Comparison of ENCODE assay signal across 8 cellular contexts in genomic region chr15:84658788-84659411, GRCh38. TPM values are rescaled to one million over a fixed set of nuclear protein-coding genes. Genes with fewer than 3 reads are reported as not detected.
DNase-seq lines count a peak whose midpoint lies in the region; ATAC-seq and TF ChIP-seq lines count a peak whose summit lies in the region.

No MANE protein-coding gene starts in this region.

- H3K4me3 ChIP-seq in GM12865 (ENCODE audit: low read depth, low read length) = peak overlapping the region; percentile 39
- peak overlapping the region; percentile 57 to 92 (median 65) for H3K4me3 ChIP-seq in esophagus squamous epithelium
- peak overlapping the region; percentile 68 for H3K4me3 ChIP-seq in rectal smooth muscle tissue (ENCODE audit: low read length)

- no peak for DNase-seq in GM12865 (ENCODE audit: low read depth)
- no peak for DNase-seq in RWPE1 (ENCODE audit: low spot score)
- no peak for DNase-seq in esophagus squamous epithelium (lab: John Stamatoyannopoulos, UW)
- DNase-seq in HuH-7 (ENCODE audit: low spot score) = no peak
- no peak for DNase-seq in NCI-H345 (lab: John Stamatoyannopoulos, UW)
- DNase-seq in COR-L47 (lab: John Stamatoyannopoulos, UW) = no peak

- H3K36me3 ChIP-seq in esophagus squamous epithelium (peaks cover 0 to 8% (median 0%) of the 10 kb centered on the region in 3 donors), rectal smooth muscle tissue (ENCODE audit: control insufficient read depth, insufficient read depth, low read length) (no peaks in the 10 kb centered on the region)

- H3K4me1 ChIP-seq in esophagus squamous epithelium = peaks cover 15 to 41% (median 16%) of the 10 kb centered on the region in 3 donors
- H3K4me1 ChIP-seq in rectal smooth muscle tissue (ENCODE audit: control insufficient read depth, insufficient read depth, low read length) = peaks cover 3% of the 10 kb centered on the region

- no peak for TF ChIP-seq CTCF in GM12865 (IDR thresholded peaks at IDR 0.05; ENCODE audit: insufficient read depth, low read depth, low read length, missing control alignments)
- no peak for TF ChIP-seq CTCF in RWPE1 (conservative IDR thresholded peaks at IDR 0.05; ENCODE audit: low read depth)
- no peak for TF ChIP-seq CTCF in esophagus squamous epithelium (IDR thresholded peaks at IDR 0.05)

- TF ChIP-seq POLR2A in esophagus squamous epithelium (IDR thresholded peaks at IDR 0.05) = no peak

- peak overlapping the region; percentile 77 for H3K27ac ChIP-seq in RWPE1
- H3K27ac ChIP-seq in esophagus squamous epithelium = peak overlapping the region; percentile 53 to 82 (median 75)
- H3K27ac ChIP-seq in rectal smooth muscle tissue (ENCODE audit: low read depth, low read length) = peak overlapping the region; percentile 76

- H3K9me3 ChIP-seq in esophagus squamous epithelium = no peaks in the 10 kb centered on the region

- POLR2A ChIA-PET in RWPE1 (lab: Yijun Ruan, JAX; ENCODE audit: low non-redundant PET) = no interaction called here

- H3K9ac ChIP-seq in rectal smooth muscle tissue (ENCODE audit: low read length) = peak overlapping the region; percentile 49

- intact Hi-C loops in esophagus squamous epithelium (cut with DNase I) = no loop called here

- CTCF ChIA-PET in RWPE1 (lab: Yijun Ruan, JAX) = interaction anchor here (0.6 to 1.3 kb wide), 8 partner anchors 10 to 1097 kb away, joined by 3 to 6 read pairs (median 4); no protein-coding TSS in a partner anchor

- no peaks in the 10 kb centered on the region for H3K27me3 ChIP-seq in esophagus squamous epithelium
- H3K27me3 ChIP-seq in rectal smooth muscle tissue (ENCODE audit: control insufficient read depth, insufficient read depth, low read length) = no peaks in the 10 kb centered on the region

- no peak for ATAC-seq in HG03196 (IDR thresholded peaks at IDR 0.05; ENCODE audit: unreplicated experiment)

- 8 to 23% methylated on average over 3 to 7 of the region's 7 CpGs for WGBS in esophagus squamous epithelium, 2 donors

RNA-seq across cellular contexts. Expression of gene NMB, which starts 0.9 kb away (rescaled TPM):
- 10 to 100 TPM in 3 of 4 donors, 1 to 10 TPM in 1; 2.3 to 20.6 (median 11.0) TPM for total RNA-seq in esophagus squamous epithelium

RNA-seq across cellular contexts. Expression of gene WDR73, which starts 4.8 kb away (rescaled TPM):
- 10 to 100 TPM; 14.1 to 27.5 (median 16.5) TPM for total RNA-seq in esophagus squamous epithelium

RNA-seq across cellular contexts. Expression of gene SEC11A, which starts 57.0 kb away (rescaled TPM):
- 100 to 1,000 TPM in 1 of 4 donors, 10 to 100 TPM in 3; 54.1 to 103 (median 72.8) TPM for total RNA-seq in esophagus squamous epithelium

RNA-seq across cellular contexts. Expression of gene ZSCAN2, which starts 58.1 kb away (rescaled TPM):
- total RNA-seq in esophagus squamous epithelium = 1 to 10 TPM in 2 of 4 donors, under 1 TPM in 2; 0.45 to 9.5 (median 2.6) TPM
